24 cellular contexts compared by ENCODE assay signal in genomic region chr13:40371531-40372125, GRCh38.
DNase-seq lines count a peak whose midpoint lies in the region; ATAC-seq lines count a peak whose summit lies in the region.
"Had no signal": no experiment of that assay in that cellular context is flagged by ENCODE, and none has a peak within 500 bp of the region (broad histone marks: within the 10 kb centered on the region; RNA-seq: fewer than 3 reads in every experiment).

No MANE protein-coding gene starts in this region.

- H2BK5ac ChIP-seq in trophoblast cell (ENCODE audit: low read depth, low read length, poor library complexity), result no peak overlapping the region

- H3K36me3 Mint-ChIP-seq in activated T-cell treated with anti-CD3 and anti-CD28 coated beads, Interleukin-2, amount 50 U/mL, for 24 hours (ENCODE audit: low read depth), result no peaks in the 10 kb centered on the region
- H3K36me3 Mint-ChIP-seq in activated T-cell treated with anti-CD3 and anti-CD28 coated beads, Interleukin-2, amount 50 U/mL, for 4 hours (ENCODE audit: insufficient read depth), result no peaks in the 10 kb centered on the region

- H3K4ac ChIP-seq in trophoblast cell (ENCODE audit: low read depth, low read length), result no peak overlapping the region

- ATAC-seq in activated T-cell treated with anti-CD3 and anti-CD28 coated beads, Interleukin-2, amount 50 U/mL, for 4 hours, result no peak
- no peak for ATAC-seq in GM18517 (IDR thresholded peaks at IDR 0.05; ENCODE audit: unreplicated experiment)
- ATAC-seq in HG02571 (IDR thresholded peaks at IDR 0.05; ENCODE audit: unreplicated experiment), result no peak
- ATAC-seq: left cardiac atrium had no signal

- H4K8ac ChIP-seq in trophoblast cell (ENCODE audit: low read depth, low read length), result no peak overlapping the region

- peaks cover 0 to 6% of the 10 kb centered on the region in 2 experiments for H3K4me1 ChIP-seq in trophoblast cell (ENCODE audit: control insufficient read depth in 1 of 2, insufficient read depth in 2 of 2, low read length in 2 of 2)
- H3K4me1 ChIP-seq: Peyer's patch, upper lobe of left lung had no signal

- H2AK5ac ChIP-seq in trophoblast cell (ENCODE audit: low read length), result no peak overlapping the region

- H3K27ac Mint-ChIP-seq in activated T-cell treated with anti-CD3 and anti-CD28 coated beads, Interleukin-2, amount 50 U/mL, for 24 hours, result peak overlapping the region; percentile 36
- H3K27ac Mint-ChIP-seq: B cell had no signal

- peaks cover 1% of the 10 kb centered on the region for H3K79me2 ChIP-seq in trophoblast cell (ENCODE audit: control insufficient read depth, insufficient read depth, low read length, poor library complexity)

- peaks cover 5% of the 10 kb centered on the region for H3K9me3 Mint-ChIP-seq in activated T-cell treated with anti-CD3 and anti-CD28 coated beads, Interleukin-2, amount 50 U/mL, for 24 hours
- peaks cover 6% of the 10 kb centered on the region for H3K9me3 Mint-ChIP-seq in activated T-cell treated with anti-CD3 and anti-CD28 coated beads, Interleukin-2, amount 50 U/mL, for 4 hours
- H3K9me3 Mint-ChIP-seq: nephron progenitor cell had no signal

- no peak overlapping the region for H3K4me3 ChIP-seq in trophoblast cell (ENCODE audit: low read depth, low read length)
- H3K4me3 ChIP-seq: esophagus squamous epithelium, Peyer's patch, upper lobe of left lung had no signal

- H4K12ac ChIP-seq in trophoblast cell (ENCODE audit: low read depth, low read length), result no peak overlapping the region

- H3K79me1 ChIP-seq in trophoblast cell (ENCODE audit: low read length), result peaks cover 2% of the 10 kb centered on the region

- no peak overlapping the region for H2AFZ ChIP-seq in trophoblast cell (ENCODE audit: insufficient read depth, low read length, poor library complexity)

- H3K9me3 ChIP-seq in trophoblast cell (ENCODE audit: insufficient read depth, low read depth, low read length), result no peaks in the 10 kb centered on the region
- H3K9me3 ChIP-seq: esophagus squamous epithelium, Peyer's patch, upper lobe of left lung had no signal

- H3K23ac ChIP-seq in trophoblast cell (ENCODE audit: low read length), result no peak overlapping the region

- no peak overlapping the region for H2BK120ac ChIP-seq in trophoblast cell (ENCODE audit: insufficient read depth, low read length, poor library complexity)

- no peak overlapping the region for H3K27ac ChIP-seq in trophoblast cell (ENCODE audit: low read depth, low read length)
- H3K27ac ChIP-seq: 22Rv1, esophagus squamous epithelium, Peyer's patch, upper lobe of left lung had no signal

- peaks cover 60% of the 10 kb centered on the region for H3K4me1 Mint-ChIP-seq in activated T-cell treated with anti-CD3 and anti-CD28 coated beads, Interleukin-2, amount 50 U/mL, for 24 hours (ENCODE audit: low read depth)
- H3K4me1 Mint-ChIP-seq in activated T-cell treated with anti-CD3 and anti-CD28 coated beads, Interleukin-2, amount 50 U/mL, for 4 hours (ENCODE audit: low read depth), result peaks cover 40% of the 10 kb centered on the region

- no peak overlapping the region for H4K91ac ChIP-seq in trophoblast cell (ENCODE audit: low read depth, low read length)

- peak; percentile 9 for DNase-seq in DMS53 (lab: John Stamatoyannopoulos, UW)
- no peak for DNase-seq in DMS53 treated with DMSO at 0.1 percent for 48 hours (lab: John Stamatoyannopoulos, UW; ENCODE audit: unreplicated experiment)
- DNase-seq in activated T-cell treated with anti-CD3 and anti-CD28 coated beads, Interleukin-2, amount 50 U/mL, for 24 hours, result no peak
- no peak for DNase-seq in activated T-cell treated with anti-CD3 and anti-CD28 coated beads, Interleukin-2, amount 50 U/mL, for 4 hours
- peak; percentile 99 for DNase-seq in NCI-H446 treated with DMSO at 0.1 percent for 48 hours (lab: John Stamatoyannopoulos, UW)
- DNase-seq in trophoblast cell, result no peak
- DNase-seq: activated CD4-positive, CD25-positive, alpha-beta regulatory T cell; activated naive CD4-positive, alpha-beta T cell treated with anti-CD3 and anti-CD28 coated beads, Interleukin-2, amount 50 U/mL, for 16 hours; Calu3; effector memory CD4-positive, alpha-beta T cell; esophagus squamous epithelium; GF-D8; left cardiac atrium; mesenchymal stem cell; NCI-H187 treated with DMSO at 0.1 percent for 48 hours; nephron progenitor cell; Peyer's patch; stimulated activated naive CD4-positive, alpha-beta T cell treated with Interleukin-2 at 50 U/mL for 16 hours; T1000; upper lobe of left lung had no signal

- WGBS in trophoblast cell (ENCODE audit: extremely low coverage, insufficient coverage, insufficient read length), result no CpG with 5 or more reads among the region's 7 CpGs

- no peaks in the 10 kb centered on the region for H3K36me3 ChIP-seq in trophoblast cell (ENCODE audit: control insufficient read depth in 1 of 2, insufficient read depth in 2 of 2, low read length in 2 of 2)
- H3K36me3 ChIP-seq: esophagus squamous epithelium, Peyer's patch, upper lobe of left lung had no signal

- H2BK12ac ChIP-seq in trophoblast cell (ENCODE audit: low read length), result peak overlapping the region; percentile 11

- no peak overlapping the region for H3K9ac ChIP-seq in trophoblast cell (ENCODE audit: low read length)

- H3K14ac ChIP-seq in trophoblast cell (ENCODE audit: low read length), result no peak overlapping the region

- no peak overlapping the region for H3K4me2 ChIP-seq in trophoblast cell (ENCODE audit: low read length)

- H3K4me3 Mint-ChIP-seq in activated T-cell treated with anti-CD3 and anti-CD28 coated beads, Interleukin-2, amount 50 U/mL, for 24 hours, result no peak overlapping the region
- no peak overlapping the region for H3K4me3 Mint-ChIP-seq in activated T-cell treated with anti-CD3 and anti-CD28 coated beads, Interleukin-2, amount 50 U/mL, for 4 hours
- H3K4me3 Mint-ChIP-seq: B cell, nephron progenitor cell had no signal

- H3K18ac ChIP-seq in trophoblast cell (ENCODE audit: low read length), result no peak overlapping the region

- no peaks in the 10 kb centered on the region for H3K27me3 Mint-ChIP-seq in activated T-cell treated with anti-CD3 and anti-CD28 coated beads, Interleukin-2, amount 50 U/mL, for 24 hours
- H3K27me3 Mint-ChIP-seq in activated T-cell treated with anti-CD3 and anti-CD28 coated beads, Interleukin-2, amount 50 U/mL, for 4 hours (ENCODE audit: low read depth), result no peaks in the 10 kb centered on the region
- H3K27me3 Mint-ChIP-seq: B cell had no signal

- H3K27me3 ChIP-seq in trophoblast cell (ENCODE audit: insufficient read depth, low read length), result no peaks in the 10 kb centered on the region
- H3K27me3 ChIP-seq: Peyer's patch, upper lobe of left lung had no signal

Comparison
In these comparisons a context has a peak if more than half of its experiments do, and no peak if none do; other contexts are left out.
1. DNase-seq: peak in DMS53 (single experiment) and NCI-H446 treated with DMSO at 0.1 percent for 48 hours (single experiment); none in DMS53 treated with DMSO at 0.1 percent for 48 hours (single experiment), activated T-cell treated with anti-CD3 and anti-CD28 coated beads, Interleukin-2, amount 50 U/mL, for 24 hours (single experiment), activated T-cell treated with anti-CD3 and anti-CD28 coated beads, Interleukin-2, amount 50 U/mL, for 4 hours (single experiment) and trophoblast cell (0 of 2).